Comparison of ENCODE assay signal across 14 cellular contexts in the genomic region with DNA sequence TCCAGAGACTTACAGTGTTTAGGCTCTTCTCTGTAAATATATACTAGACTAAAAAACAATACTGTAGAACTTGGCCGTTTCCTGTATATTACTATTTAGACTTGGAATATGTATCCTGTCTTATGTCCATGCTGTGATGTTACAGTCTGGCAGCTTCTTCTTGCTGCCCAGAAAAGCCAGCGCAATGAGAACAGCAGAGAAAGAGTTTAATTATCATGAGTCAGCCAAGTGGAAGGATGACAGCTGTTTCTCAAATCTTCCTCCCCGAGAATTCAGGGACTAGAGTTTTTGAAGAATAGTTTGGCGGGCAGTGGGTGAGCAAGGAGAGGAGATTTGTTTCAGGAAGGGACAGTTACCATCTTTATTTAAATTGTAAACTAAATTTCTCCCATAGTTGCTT. TPM values are rescaled to one million over a fixed set of nuclear protein-coding genes. Genes with fewer than 3 reads are reported as not detected.
DNase-seq lines count a peak whose midpoint lies in the region; ATAC-seq, FAIRE-seq and TF ChIP-seq lines count a peak whose summit lies in the region.
"Had no signal": no experiment of that assay in that cellular context is flagged by ENCODE, and none has a peak within 500 bp of the region (broad histone marks: within the 10 kb centered on the region; RNA-seq: fewer than 3 reads in every experiment).

No MANE protein-coding gene starts in this region.

- H3K79me1 ChIP-seq in mesenchymal stem cell (replicated peaks; ENCODE audit: low read length, poor library complexity, severe bottlenecking), result peaks cover 11% of the 10 kb centered on the region

- ATAC-seq in SK-N-SH treated with all-trans-retinoic acid at 6 μM for 48 hours (no peak), HG03342 (IDR thresholded peaks at IDR 0.05; ENCODE audit: unreplicated experiment) (no peak)

- H3K9me3 ChIP-seq in SK-N-SH (no peaks in the 10 kb centered on the region), mesenchymal stem cell (ENCODE audit: control insufficient read depth, low read length) (no peaks in the 10 kb centered on the region)

- H3K27ac ChIP-seq in SK-N-SH (ENCODE audit: low read depth in 2 of 2, low read length in 1 of 2), result no peak overlapping the region
- no peak overlapping the region for H3K27ac ChIP-seq in mesenchymal stem cell (ENCODE audit: low read length, poor library complexity, severe bottlenecking)
- H3K27ac ChIP-seq: 22Rv1 had no signal

- no peak for FAIRE-seq in GM12891 (lab: Jason Lieb, UNC)
- FAIRE-seq: GM18507 had no signal

- TF ChIP-seq RAD21 in SK-N-SH (IDR thresholded peaks at IDR 0.05; ENCODE audit: low read length), result no peak

- no peak overlapping the region for H4K8ac ChIP-seq in mesenchymal stem cell (ENCODE audit: low read length)

- no peak for TF ChIP-seq EP300 in SK-N-SH (IDR thresholded peaks at IDR 0.05; ENCODE audit: borderline replicate concordance in 1 of 2, low read depth in 1 of 2, low read length in 1 of 2)

- H3K4ac ChIP-seq in mesenchymal stem cell (ENCODE audit: low read depth in 1 of 2, low read length in 2 of 2), result no peak overlapping the region

- H3K79me2 ChIP-seq in SK-N-SH (ENCODE audit: insufficient read depth), result 0 out of 2 replicates have a peak, but pooled peaks cover 4% of the 10 kb centered on the region

- no peak overlapping the region for H2BK12ac ChIP-seq in mesenchymal stem cell (ENCODE audit: low read length in 2 of 2)

- no peaks in the 10 kb centered on the region for H4K20me1 ChIP-seq in SK-N-SH (ENCODE audit: insufficient read depth)

- no peak overlapping the region for H3K23ac ChIP-seq in mesenchymal stem cell (ENCODE audit: low read length in 2 of 2)

- H3K36me3 ChIP-seq in SK-N-SH (replicated peaks in 1 of 2; ENCODE audit: control insufficient read depth in 1 of 2, insufficient read depth in 2 of 2, low read length in 1 of 2) (peaks cover 78 to 90% of the 10 kb centered on the region in 2 experiments), mesenchymal stem cell (ENCODE audit: control insufficient read depth in 1 of 2, insufficient read depth in 2 of 2, low read depth in 1 of 2, low read length in 2 of 2) (peaks cover 7 to 92% of the 10 kb centered on the region in 2 experiments)

- TF ChIP-seq CTCF in SK-N-SH (IDR thresholded peaks at IDR 0.05), result no peak

- H2AFZ ChIP-seq in SK-N-SH (ENCODE audit: low read depth), result no peak overlapping the region
- no peak overlapping the region for H2AFZ ChIP-seq in mesenchymal stem cell (ENCODE audit: low read depth, low read length)

- CTCF ChIA-PET in SK-N-SH (lab: Yijun Ruan, JAX), result no interaction called here

- no peak overlapping the region for H2BK15ac ChIP-seq in mesenchymal stem cell (ENCODE audit: low read depth, poor library complexity, severe bottlenecking)

- H3K4me3 ChIP-seq in SK-N-SH (ENCODE audit: low read depth in 2 of 2, low read length in 1 of 2) (no peak overlapping the region), mesenchymal stem cell (ENCODE audit: insufficient read depth in 1 of 2, low read depth in 1 of 2, low read length in 2 of 2) (no peak overlapping the region)

- no peak overlapping the region for H2BK120ac ChIP-seq in mesenchymal stem cell (ENCODE audit: low read depth, low read length)

- no peak overlapping the region for H3K9ac ChIP-seq in SK-N-SH
- no peak overlapping the region for H3K9ac ChIP-seq in mesenchymal stem cell (ENCODE audit: low read length)

- H2BK5ac ChIP-seq in mesenchymal stem cell (ENCODE audit: low read depth, low read length, poor library complexity, severe bottlenecking), result no peak overlapping the region

- no peaks in the 10 kb centered on the region for H3K27me3 ChIP-seq in SK-N-SH (ENCODE audit: insufficient read depth)
- H3K27me3 ChIP-seq in mesenchymal stem cell (ENCODE audit: control insufficient read depth in 1 of 2, insufficient read depth in 1 of 2, low read length in 2 of 2), result no peaks in the 10 kb centered on the region

- H2AK5ac ChIP-seq in mesenchymal stem cell (ENCODE audit: low read length, severe bottlenecking), result no peak overlapping the region

- POLR2A ChIA-PET in SK-N-SH (lab: Yijun Ruan, JAX), result no interaction called here

- 90% methylated on average over 4 of the region's 4 CpGs for WGBS in SK-N-SH (ENCODE audit: low lambda C conversion rate)
- WGBS in mesenchymal stem cell, result 95% methylated on average over 3 of the region's 4 CpGs

- no peak overlapping the region for H3K14ac ChIP-seq in mesenchymal stem cell (ENCODE audit: low read length in 2 of 2)

- H3K4me2 ChIP-seq in SK-N-SH, result no peak overlapping the region
- no peak overlapping the region for H3K4me2 ChIP-seq in mesenchymal stem cell (ENCODE audit: low read length, poor library complexity, severe bottlenecking)

- H3F3A ChIP-seq in SK-N-SH (replicated peaks; ENCODE audit: insufficient read depth), result peaks cover 3% of the 10 kb centered on the region

- no peak for DNase-seq in SK-N-SH
- peak; percentile 17 for DNase-seq in amniotic epithelial cell (ENCODE audit: low read depth)
- DNase-seq in mesenchymal stem cell, result peak; percentile 8
- no peak for DNase-seq in kidney tubule cell (ENCODE audit: low spot score)
- DNase-seq in GM12891 (ENCODE audit: insufficient read length, low spot score), result no peak
- DNase-seq in NCI-H187 treated with DMSO at 0.1 percent for 48 hours (lab: John Stamatoyannopoulos, UW), result no peak
- DNase-seq: H9, NCI-H146, NCI-H510A treated with DMSO at 0.1 percent for 48 hours, SHP77 had no signal

- H3K9me2 ChIP-seq in SK-N-SH, result no peaks in the 10 kb centered on the region

- peaks cover 0 to 6% of the 10 kb centered on the region in 2 experiments; a peak in 2 of 4 replicates for H3K4me1 ChIP-seq in SK-N-SH (ENCODE audit: control insufficient read depth in 1 of 2, insufficient read depth in 2 of 2, low read depth in 1 of 2, low read length in 1 of 2)
- no peaks in the 10 kb centered on the region for H3K4me1 ChIP-seq in mesenchymal stem cell (ENCODE audit: control insufficient read depth, insufficient read depth, low read depth, low read length)

- TF ChIP-seq POLR2A in GM12891 (IDR thresholded peaks at IDR 0.05; ENCODE audit: low read depth, low read length), result no peak

- H3K18ac ChIP-seq in mesenchymal stem cell (ENCODE audit: low read depth in 1 of 2, low read length in 2 of 2), result no peak overlapping the region

- H4K91ac ChIP-seq in mesenchymal stem cell (ENCODE audit: low read length), result no peak overlapping the region

TF ChIP-seq in SK-N-SH treated with all-trans-retinoic acid at 6 μM for 48 hours, 23 proteins besides CTCF, POLR2A, EP300 and RAD21:
- TF ChIP-seq TCF4 (CRISPR knock-in tag; IDR thresholded peaks at IDR 0.05; ENCODE audit: borderline replicate concordance) (no peak), ZFP3 (CRISPR knock-in tag; IDR thresholded peaks at IDR 0.05) (0 out of 2 replicates have a peak, but pooled peaks have one; percentile 18), RARB (CRISPR knock-in tag; IDR thresholded peaks at IDR 0.05) (no peak)

TF ChIP-seq in SK-N-SH, 30 proteins besides CTCF, POLR2A, EP300 and RAD21:
- no peak for TF ChIP-seq POLR2AphosphoS5 (IDR thresholded peaks at IDR 0.05; ENCODE audit: low read depth, low read length)
- no peak for TF ChIP-seq JUND (IDR thresholded peaks at IDR 0.05)
- TF ChIP-seq TCF12 (IDR thresholded peaks at IDR 0.05), result no peak
- TF ChIP-seq RFX5 (IDR thresholded peaks at IDR 0.05; ENCODE audit: low read length), result no peak
- TF ChIP-seq GATA2 (CRISPR knock-in tag; IDR thresholded peaks at IDR 0.05), result no peak
- no peak for TF ChIP-seq TEAD4 (IDR thresholded peaks at IDR 0.05; ENCODE audit: borderline replicate concordance, insufficient read depth)
- no peak for TF ChIP-seq YY1 (IDR thresholded peaks at IDR 0.05; ENCODE audit: low read depth)
- no peak for TF ChIP-seq TAF1 (IDR thresholded peaks at IDR 0.05; ENCODE audit: borderline replicate concordance, low read depth, low read length)

TF ChIP-seq in GM12891, 5 proteins besides CTCF, POLR2A, EP300 and RAD21:
- no peak for TF ChIP-seq POLR2AphosphoS5 (IDR thresholded peaks at IDR 0.05; ENCODE audit: low read depth, low read length)

RNA-seq across cellular contexts. Expression of gene NAA35, which starts 37.5 kb away (rescaled TPM):
- polyA plus RNA-seq in SK-N-SH (2012; rRNA removed), result 9.0 and 12.9 TPM in 2 replicates
- polyA plus RNA-seq in SK-N-SH (2012; cell fraction: cytosol; rRNA removed), result 12.7 and 14.3 TPM in 2 replicates
- polyA plus RNA-seq in SK-N-SH (2012; cell fraction: nucleus; rRNA removed), result 10.6 and 17.3 TPM in 2 replicates
- 18.4 TPM for polyA plus RNA-seq in mesenchymal stem cell (2013, experiment 1 of 2)
- polyA plus RNA-seq in mesenchymal stem cell (2013, experiment 2 of 2), result 18.6 TPM
- 16.8 TPM for polyA plus RNA-seq in GM12891 (2012; ENCODE audit: low read depth, missing spikeins)

Comparison
In these comparisons a context has a peak if more than half of its experiments do, and no peak if none do; other contexts are left out.
1. DNase-seq: peak in amniotic epithelial cell (single experiment) and mesenchymal stem cell (single experiment); none in SK-N-SH (single experiment), kidney tubule cell (single experiment), GM12891 (single experiment) and NCI-H187 treated with DMSO at 0.1 percent for 48 hours (single experiment).